Comparison of ENCODE assay signal across 22 cellular contexts in genomic region chr18:27903906-27904305, GRCh38.
"Had no signal": no experiment of that assay in that cellular context is flagged by ENCODE, and none has a peak within 500 bp of the region (broad histone marks: within the 10 kb centered on the region; RNA-seq: fewer than 3 reads in every experiment).

No MANE protein-coding gene starts in this region.

- H3K27me3 Mint-ChIP-seq: dendritic cell treated with granulocyte-macrophage colony-stimulating factor and Interleukin-4, amounts not matched to agents 40 ng/mL and 50 ng/mL, for 4 days; effector memory CD8-positive, alpha-beta T cell; naive B cell had no signal

- H3K4me1 ChIP-seq: colonic mucosa, esophagus muscularis mucosa, foreskin keratinocyte, gastroesophageal sphincter, heart left ventricle, left lung, lower lobe of right lung had no signal

- H3K79me2 ChIP-seq: hepatocyte had no signal

- H3K36me3 Mint-ChIP-seq: immature natural killer cell, naive B cell had no signal

- H2AFZ ChIP-seq: hepatocyte had no signal

- H3K9me3 ChIP-seq: colonic mucosa, esophagus muscularis mucosa, gastroesophageal sphincter, lower lobe of right lung had no signal

- H3K36me3 ChIP-seq: colonic mucosa, esophagus muscularis mucosa, gastroesophageal sphincter, heart left ventricle, left lung, lower lobe of right lung had no signal

- H3K27me3 ChIP-seq: colonic mucosa, esophagus muscularis mucosa, foreskin keratinocyte, gastroesophageal sphincter, heart left ventricle, hepatocyte, left lung had no signal

- H3K4me1 Mint-ChIP-seq: immature natural killer cell, naive B cell had no signal

- ATAC-seq: effector memory CD8-positive, alpha-beta T cell; foreskin keratinocyte; gastroesophageal sphincter; heart left ventricle; left lung; left ventricle myocardium superior; lower lobe of right lung; mucosa of descending colon had no signal

- H3K27ac Mint-ChIP-seq: dendritic cell treated with granulocyte-macrophage colony-stimulating factor and Interleukin-4, amounts not matched to agents 40 ng/mL and 50 ng/mL, for 4 days; effector memory CD8-positive, alpha-beta T cell; immature natural killer cell; mesothelial cell of epicardium; naive B cell had no signal

- H3K4me2 ChIP-seq: hepatocyte had no signal

- H3K27ac ChIP-seq: colonic mucosa, esophagus muscularis mucosa, foreskin keratinocyte, gastroesophageal sphincter, heart left ventricle, hepatocyte, left lung, lower lobe of right lung had no signal

- H3K4me3 ChIP-seq: colonic mucosa, esophagus muscularis mucosa, gastroesophageal sphincter, heart left ventricle, hepatocyte, left lung, lower lobe of right lung, mucosa of descending colon had no signal

- H3K4me3 Mint-ChIP-seq: dendritic cell treated with granulocyte-macrophage colony-stimulating factor and Interleukin-4, amounts not matched to agents 40 ng/mL and 50 ng/mL, for 4 days; effector memory CD8-positive, alpha-beta T cell; immature natural killer cell; mesothelial cell of epicardium; naive B cell had no signal

- DNase-seq: colonic mucosa; cortex of kidney; effector CD8-positive, alpha-beta T cell; effector memory CD8-positive, alpha-beta T cell; foreskin keratinocyte; heart left ventricle; hypothalamus; immature natural killer cell; islet precursor cell; kidney; kidney glomerular epithelial cell; left lung; left ventricle myocardium superior; lower lobe of right lung; mesenchymal stem cell; mucosa of descending colon; naive B cell had no signal
